ENCODE assay signal across 1 cellular context in the genomic region with DNA sequence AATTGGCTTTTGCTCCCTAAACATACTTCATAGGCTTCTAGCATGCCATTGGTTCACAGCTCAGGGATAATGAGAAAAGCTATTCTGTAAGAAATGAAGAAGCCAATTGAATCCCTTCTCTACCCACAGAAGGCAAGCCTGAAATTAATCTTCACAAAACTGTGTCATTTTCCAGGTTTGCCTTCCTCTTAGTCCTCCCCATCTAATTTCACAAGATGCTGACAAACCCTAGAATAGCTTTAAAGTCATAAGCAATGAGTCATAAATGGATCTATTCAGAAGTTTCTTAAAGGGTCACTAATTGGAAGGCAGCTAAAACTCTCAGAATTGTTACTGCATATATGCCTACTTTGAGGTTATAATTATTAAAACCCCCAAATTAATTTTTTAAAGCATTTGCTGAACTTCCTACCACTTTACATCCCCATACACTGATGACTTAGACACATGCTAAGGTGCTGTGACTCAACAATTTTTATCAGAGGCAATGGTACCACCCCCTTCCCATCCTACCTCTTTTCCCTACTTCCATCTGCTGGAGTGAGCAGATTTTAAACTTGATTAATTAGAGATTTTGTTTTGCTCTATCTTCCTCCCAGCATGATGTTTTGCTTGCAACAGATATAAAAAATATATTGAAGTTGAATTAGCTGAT.
A peak's percentile ranks its signal among the peaks of the same experiment; 100 is the strongest.
TF ChIP-seq lines count a peak whose summit lies in the region.

No MANE protein-coding gene starts in this region.

TF ChIP-seq in IMR-90, 13 proteins besides CTCF, POLR2A, EP300 and RAD21:
- peak; percentile 77 for TF ChIP-seq CEBPB (IDR thresholded peaks at IDR 0.05; ENCODE audit: low read depth, low read length)
- TF ChIP-seq RCOR1 (IDR thresholded peaks at IDR 0.05; ENCODE audit: insufficient replicate concordance, low read length): no peak
- TF ChIP-seq NFE2L2 (IDR thresholded peaks at IDR 0.05; ENCODE audit: low read depth, low read length): no peak
- no peak for TF ChIP-seq MAFK (IDR thresholded peaks at IDR 0.05; ENCODE audit: low read depth, low read length)
- peak; percentile 48; the same call in 1 of the 2 replicates for TF ChIP-seq FOS (IDR thresholded peaks at IDR 0.05; ENCODE audit: low read depth, low read length)
